ENCODE assay signal across 18 cellular contexts in genomic region chr13:113407531-113408393, GRCh38. TPM values are rescaled to one million over a fixed set of nuclear protein-coding genes. Genes with fewer than 3 reads are reported as not detected.
DNase-seq lines count a peak whose midpoint lies in the region; ATAC-seq and TF ChIP-seq lines count a peak whose summit lies in the region.
"Had no signal": no experiment of that assay in that cellular context is flagged by ENCODE, and none has a peak within 500 bp of the region (broad histone marks: within the 10 kb centered on the region; RNA-seq: fewer than 3 reads in every experiment).

No MANE protein-coding gene starts in this region.

- intact Hi-C loops in left lung (cut with DNase I), result no loop called here

- H3K9me3 Mint-ChIP-seq in WTC11, result no peaks in the 10 kb centered on the region
- H3K9me3 Mint-ChIP-seq: H9 had no signal

- no peaks in the 10 kb centered on the region for H3K4me1 Mint-ChIP-seq in WTC11
- H3K4me1 Mint-ChIP-seq: H9 had no signal

- no peaks in the 10 kb centered on the region for H3K36me3 ChIP-seq in left lung
- H3K36me3 ChIP-seq in skeletal muscle tissue (ENCODE audit: control insufficient read depth in 3 of 3, insufficient read depth in 3 of 3, low read length in 3 of 3), result no peaks in the 10 kb centered on the region
- H3K36me3 ChIP-seq: prostate gland had no signal

- ATAC-seq in WTC11 (no peak), left lung (no peak), GM18502 (IDR thresholded peaks at IDR 0.05; ENCODE audit: poor library complexity, unreplicated experiment) (no peak)
- ATAC-seq: Panc1 had no signal

- no peaks in the 10 kb centered on the region for H3K27me3 Mint-ChIP-seq in WTC11 (ENCODE audit: low read depth)

- DNase-seq in GM12864 (ENCODE audit: low read depth) (no peak), WTC11 (ENCODE audit: low spot score) (peak; percentile 10), left lung (peak; percentile 20 to 72), NCI-H526 treated with DMSO at 0.1 percent for 48 hours (lab: John Stamatoyannopoulos, UW) (no peak), anterior cingulate cortex (lab: John Stamatoyannopoulos, UW) (no peak), NCI-H1930 (lab: John Stamatoyannopoulos, UW) (no peak)
- DNase-seq: activated CD4-positive, alpha-beta T cell treated with anti-CD3 and anti-CD28 coated beads for 1 hour; MM.1S; NCI-H1436 treated with DMSO at 0.1 percent for 48 hours; NCI-H774; nephron progenitor cell; testis had no signal

- H3K27ac ChIP-seq in left lung (no peak overlapping the region), skeletal muscle tissue (ENCODE audit: low read depth, low read length) (peak overlapping the region; percentile 99)
- H3K27ac ChIP-seq: prostate gland, SK-N-MC, testis had no signal

- H3K4me1 ChIP-seq in left lung (peaks cover 0 to 6% of the 10 kb centered on the region in 2 donors), skeletal muscle tissue (ENCODE audit: control insufficient read depth in 3 of 3, insufficient read depth in 3 of 3, low read length in 3 of 3) (peaks cover 73 to 86% (median 85%) of the 10 kb centered on the region in 3 donors)
- H3K4me1 ChIP-seq: prostate gland, testis had no signal

- H3K4me3 Mint-ChIP-seq in WTC11, result no peak overlapping the region
- H3K4me3 Mint-ChIP-seq: H9, nephron progenitor cell had no signal

- H3K9ac ChIP-seq in skeletal muscle tissue (ENCODE audit: low read depth in 1 of 3, low read length in 3 of 3), result peak overlapping the region in 2 of 3 donors; percentile 38 to 77

- H3K27ac Mint-ChIP-seq in WTC11, result no peak overlapping the region
- H3K27ac Mint-ChIP-seq: nephron progenitor cell had no signal

- H3K4me3 ChIP-seq in GM12864 (ENCODE audit: low read depth, low read length) (peak overlapping the region; percentile 26; the same call in 1 of the 2 replicates), left lung (no peak overlapping the region), skeletal muscle tissue (ENCODE audit: low read length in 3 of 3) (peak overlapping the region in 1 of 3 donors; percentile 31)
- H3K4me3 ChIP-seq: prostate gland, SK-N-MC, testis had no signal

- TF ChIP-seq CTCF in GM12864 (IDR thresholded peaks at IDR 0.05; ENCODE audit: low read depth, low read length, missing control alignments) (no peak), WTC11 (IDR thresholded peaks at IDR 0.05) (no peak), left lung (IDR thresholded peaks at IDR 0.05) (no peak)

- peaks cover 0 to 61% of the 10 kb centered on the region in 2 donors for H3K27me3 ChIP-seq in left lung
- peaks cover 0 to 3% (median 0%) of the 10 kb centered on the region in 3 donors for H3K27me3 ChIP-seq in skeletal muscle tissue (ENCODE audit: control insufficient read depth in 3 of 3, insufficient read depth in 3 of 3, low read length in 3 of 3)
- H3K27me3 ChIP-seq: testis had no signal

- H3K9me3 ChIP-seq in left lung, result no peaks in the 10 kb centered on the region
- H3K9me3 ChIP-seq in skeletal muscle tissue (ENCODE audit: control insufficient read depth in 3 of 3, low read length in 3 of 3), result no peaks in the 10 kb centered on the region
- H3K9me3 ChIP-seq: prostate gland, testis had no signal

- POLR2A ChIA-PET in WTC11 (lab: Charles Lee), result no interaction called here

- no peaks in the 10 kb centered on the region for H3K36me3 Mint-ChIP-seq in WTC11

- CTCF ChIA-PET in WTC11 (lab: Charles Lee), result no interaction called here

TF ChIP-seq in WTC11, 78 proteins besides CTCF, POLR2A, EP300 and RAD21:
- TF ChIP-seq KAT7 (CRISPR knock-in tag; IDR thresholded peaks at IDR 0.05; ENCODE audit: borderline replicate concordance) (no peak), MYBL2 (CRISPR knock-in tag; IDR thresholded peaks at IDR 0.05) (no peak), ZNF263 (CRISPR knock-in tag; IDR thresholded peaks at IDR 0.05; ENCODE audit: low read depth) (no peak), HMGA2 (CRISPR knock-in tag; IDR thresholded peaks at IDR 0.05) (no peak), AFF4 (CRISPR knock-in tag; IDR thresholded peaks at IDR 0.05; ENCODE audit: borderline replicate concordance) (no peak), PRDM15 (CRISPR knock-in tag; IDR thresholded peaks at IDR 0.05) (no peak), FOXK1 (CRISPR knock-in tag; IDR thresholded peaks at IDR 0.05) (no peak), EMX1 (CRISPR knock-in tag; IDR thresholded peaks at IDR 0.05) (no peak), MLX (CRISPR knock-in tag; IDR thresholded peaks at IDR 0.05) (no peak), CDX4 (CRISPR knock-in tag; IDR thresholded peaks at IDR 0.05; ENCODE audit: borderline replicate concordance) (no peak), TEAD4 (CRISPR knock-in tag; IDR thresholded peaks at IDR 0.05) (no peak)
TF ChIP-seq in WTC11: peak in this region for 0.

RNA-seq across cellular contexts. Expression of gene GRTP1, which starts 43.8 kb away (rescaled TPM):
- total RNA-seq in WTC11 (2021) (59.0 to 62.0 TPM (median 60.0 TPM) in 3 replicates), left lung (1 to 10 TPM; 6.7 to 7.1 TPM), skeletal muscle tissue (3.7 TPM)

RNA-seq across cellular contexts. Expression of gene ADPRHL1, which starts 45.5 kb away (rescaled TPM):
- total RNA-seq in WTC11 (2021) (1.0 to 1.5 TPM (median 1.4 TPM) in 3 replicates), left lung (1 to 10 TPM; 2.0 to 2.3 TPM), skeletal muscle tissue (124 TPM)

Comparison
In these comparisons a context has a peak if more than half of its experiments do, and no peak if none do; other contexts are left out.
1. DNase-seq: peak in WTC11 (single experiment) and left lung (2 of 2); none in GM12864 (single experiment), NCI-H526 treated with DMSO at 0.1 percent for 48 hours (single experiment), anterior cingulate cortex (0 of 58) and NCI-H1930 (0 of 2).
2. RNA of gene ADPRHL1, which starts 45.5 kb away (total RNA-seq): 124 TPM in skeletal muscle tissue (single experiment); 2.0 to 2.3 TPM in left lung and 1.0 to 1.5 TPM in WTC11; every median in the first group is over 10 times any median in the second.